ENCODE assay signal across 27 cellular contexts in genomic region chr3:146196789-146197188, GRCh38. TPM values are rescaled to one million over a fixed set of nuclear protein-coding genes. Genes with fewer than 3 reads are reported as not detected.
A peak's percentile ranks its signal among the peaks of the same experiment; 100 is the strongest.
DNase-seq lines count a peak whose midpoint lies in the region; ATAC-seq, FAIRE-seq and TF ChIP-seq lines count a peak whose summit lies in the region.
"Had no signal": no experiment of that assay in that cellular context is flagged by ENCODE, and none has a peak within 500 bp of the region (broad histone marks: within the 10 kb centered on the region; RNA-seq: fewer than 3 reads in every experiment).

No MANE protein-coding gene starts in this region.

- H2BK5ac ChIP-seq in trophoblast cell (ENCODE audit: low read depth, low read length, poor library complexity), result no peak overlapping the region

- no peak overlapping the region for H3K4me3 Mint-ChIP-seq in glutamatergic neuron (ENCODE audit: unreplicated experiment)
- H3K4me3 Mint-ChIP-seq: CD14-positive monocyte; CD4-positive, alpha-beta T cell; CD8-positive, alpha-beta memory T cell; HFFc6 had no signal

- no peak overlapping the region for H3K4ac ChIP-seq in trophoblast cell (ENCODE audit: low read depth, low read length)

- no peak overlapping the region for H2BK12ac ChIP-seq in trophoblast cell (ENCODE audit: low read length)

- no peak overlapping the region for H2BK120ac ChIP-seq in trophoblast cell (ENCODE audit: insufficient read depth, low read length, poor library complexity)

- H3K9ac ChIP-seq in trophoblast cell (ENCODE audit: low read length), result no peak overlapping the region
- H3K9ac ChIP-seq: BLaER1 treated with 17β-estradiol and CSF1 and Interleukin-3, amounts not matched to agents 10 nM and 100 nM had no signal

- WGBS in trophoblast cell (ENCODE audit: extremely low coverage, insufficient coverage, insufficient read length), result no CpG with 5 or more reads among the region's 2 CpGs

- H4K91ac ChIP-seq in trophoblast cell (ENCODE audit: low read depth, low read length), result no peak overlapping the region

- peak overlapping the region; percentile 6 for H3K27ac Mint-ChIP-seq in glutamatergic neuron (ENCODE audit: unreplicated experiment)
- H3K27ac Mint-ChIP-seq: CD14-positive monocyte; CD4-positive, alpha-beta T cell; CD8-positive, alpha-beta memory T cell; HFFc6 had no signal

- FAIRE-seq in HTR-8/SVneo (lab: Jason Lieb, UNC), result peak; percentile 40
- FAIRE-seq: D721Med, GM12878, GM19239, H54 had no signal

- H3K79me1 ChIP-seq in trophoblast cell (ENCODE audit: low read length), result no peaks in the 10 kb centered on the region

- H3K18ac ChIP-seq in trophoblast cell (ENCODE audit: low read length), result no peak overlapping the region

- no peaks in the 10 kb centered on the region for H3K36me3 ChIP-seq in trophoblast cell (ENCODE audit: control insufficient read depth in 1 of 2, insufficient read depth in 2 of 2, low read length in 2 of 2)
- H3K36me3 ChIP-seq: BE2C; BLaER1 treated with 17β-estradiol and CSF1 and Interleukin-3, amounts not matched to agents 10 nM and 100 nM; HAP-1 had no signal

- DNase-seq in NCI-H748 (lab: John Stamatoyannopoulos, UW; ENCODE audit: unreplicated experiment), result peak; percentile 6
- no peak for DNase-seq in NCI-H748 treated with DMSO at 0.1 percent for 48 hours (lab: John Stamatoyannopoulos, UW)
- no peak for DNase-seq in HTR-8/SVneo (ENCODE audit: insufficient read length, low spot score)
- DNase-seq in glutamatergic neuron, result no peak
- DNase-seq in trophoblast cell, result no peak
- no peak for DNase-seq in NCI-H526 treated with DMSO at 0.1 percent for 48 hours (lab: John Stamatoyannopoulos, UW)
- DNase-seq: 8988T; ACHN; AML-193; BE2C; CD4-positive, alpha-beta T cell; CD8-positive, alpha-beta memory T cell; DMS 273 treated with DMSO at 0.1 percent for 48 hours; DMS79; EL; GDM1; GOT3; HFFc6 had no signal

- peak overlapping the region; percentile 80 for H3K23ac ChIP-seq in trophoblast cell (ENCODE audit: low read length)

- no peaks in the 10 kb centered on the region for H3K79me2 ChIP-seq in trophoblast cell (ENCODE audit: control insufficient read depth, insufficient read depth, low read length, poor library complexity)

- peaks cover 2% of the 10 kb centered on the region for H3K9me3 Mint-ChIP-seq in glutamatergic neuron (ENCODE audit: unreplicated experiment)
- H3K9me3 Mint-ChIP-seq: CD14-positive monocyte; CD4-positive, alpha-beta T cell; CD8-positive, alpha-beta memory T cell; HFFc6 had no signal

- no peak for ATAC-seq in GM19455 (IDR thresholded peaks at IDR 0.05; ENCODE audit: unreplicated experiment)
- ATAC-seq: A549, GM12878 had no signal

- no peak overlapping the region for H3K4me2 ChIP-seq in trophoblast cell (ENCODE audit: low read length)
- H3K4me2 ChIP-seq: A549; BLaER1 treated with 17β-estradiol and CSF1 and Interleukin-3, amounts not matched to agents 10 nM and 100 nM had no signal

- H3K9me3 ChIP-seq in trophoblast cell (ENCODE audit: insufficient read depth, low read depth, low read length), result no peaks in the 10 kb centered on the region
- H3K9me3 ChIP-seq: A549; BE2C; BLaER1 treated with 17β-estradiol and CSF1 and Interleukin-3, amounts not matched to agents 10 nM and 100 nM; HAP-1 had no signal

- H3K27ac ChIP-seq in trophoblast cell (ENCODE audit: low read depth, low read length), result no peak overlapping the region
- H3K27ac ChIP-seq: A549; BLaER1 treated with 17β-estradiol and CSF1 and Interleukin-3, amounts not matched to agents 10 nM and 100 nM had no signal

- H4K12ac ChIP-seq in trophoblast cell (ENCODE audit: low read depth, low read length), result no peak overlapping the region

- no peaks in the 10 kb centered on the region for H3K4me1 ChIP-seq in trophoblast cell (ENCODE audit: control insufficient read depth in 1 of 2, insufficient read depth in 2 of 2, low read length in 2 of 2)
- H3K4me1 ChIP-seq: A549; BE2C; BLaER1 treated with 17β-estradiol and CSF1 and Interleukin-3, amounts not matched to agents 10 nM and 100 nM; HAP-1 had no signal

- no peak overlapping the region for H3K4me3 ChIP-seq in trophoblast cell (ENCODE audit: low read depth, low read length)
- H3K4me3 ChIP-seq: A549; BLaER1 treated with 17β-estradiol and CSF1 and Interleukin-3, amounts not matched to agents 10 nM and 100 nM; GM12878; HAP-1 had no signal

- no peaks in the 10 kb centered on the region for H3K27me3 Mint-ChIP-seq in glutamatergic neuron (ENCODE audit: unreplicated experiment)
- H3K27me3 Mint-ChIP-seq: CD8-positive, alpha-beta memory T cell had no signal

- H3K4me1 Mint-ChIP-seq in glutamatergic neuron (ENCODE audit: low read depth, unreplicated experiment), result peaks cover 4% of the 10 kb centered on the region
- H3K4me1 Mint-ChIP-seq: CD14-positive monocyte; CD8-positive, alpha-beta memory T cell had no signal

- H2AK5ac ChIP-seq in trophoblast cell (ENCODE audit: low read length), result no peak overlapping the region

- no peak for TF ChIP-seq CTCF in glutamatergic neuron (IDR thresholded peaks at IDR 0.05; ENCODE audit: partially characterized antibody, unreplicated experiment)

- no peak overlapping the region for H3K14ac ChIP-seq in trophoblast cell (ENCODE audit: low read length)

- no peaks in the 10 kb centered on the region for H3K27me3 ChIP-seq in trophoblast cell (ENCODE audit: insufficient read depth, low read length)
- H3K27me3 ChIP-seq: BE2C; BLaER1 treated with 17β-estradiol and CSF1 and Interleukin-3, amounts not matched to agents 10 nM and 100 nM had no signal

- H3K36me3 Mint-ChIP-seq in glutamatergic neuron (ENCODE audit: unreplicated experiment), result no peaks in the 10 kb centered on the region
- H3K36me3 Mint-ChIP-seq: CD14-positive monocyte; CD8-positive, alpha-beta memory T cell had no signal

- H4K8ac ChIP-seq in trophoblast cell (ENCODE audit: low read depth, low read length), result no peak overlapping the region

- no peak overlapping the region for H2AFZ ChIP-seq in trophoblast cell (ENCODE audit: insufficient read depth, low read length, poor library complexity)

RNA-seq across cellular contexts. Expression of gene PLOD2, which starts 35.8 kb away (rescaled TPM):
- 45.6 TPM for total RNA-seq in glutamatergic neuron (ENCODE audit: unreplicated experiment)
- polyA plus RNA-seq in trophoblast cell (2013), result 110 and 115 TPM in 2 replicates
- total RNA-seq: CD4-positive, alpha-beta T cell had no signal
- polyA plus RNA-seq: CD14-positive monocyte; CD8-positive, alpha-beta memory T cell had no signal

RNA-seq across cellular contexts. Expression of gene PLSCR4, which starts 54.1 kb away (rescaled TPM):
- not detected for total RNA-seq in glutamatergic neuron (ENCODE audit: unreplicated experiment)
- polyA plus RNA-seq in trophoblast cell (2013), result 1.00 and 1.2 TPM in 2 replicates
- total RNA-seq: CD4-positive, alpha-beta T cell; CD8-positive, alpha-beta memory T cell; GM12878 had no signal
- polyA plus RNA-seq: CD14-positive monocyte; CD8-positive, alpha-beta memory T cell had no signal
